1 cellular context compared by ENCODE assay signal in genomic region chr15:29123991-29124390, GRCh38.
TF ChIP-seq lines count a peak whose summit lies in the region.

No MANE protein-coding gene starts in this region.

TF ChIP-seq in HepG2, 621 proteins besides CTCF, POLR2A, EP300 and RAD21 (continued from another document):
- no peak for TF ChIP-seq ATF6 (CRISPR knock-in tag; conservative IDR thresholded peaks at IDR 0.05)
- TF ChIP-seq HMGXB4 (CRISPR knock-in tag; IDR thresholded peaks at IDR 0.05; ENCODE audit: borderline replicate concordance in 1 of 2, low read depth in 1 of 2) = no peak
- no peak for TF ChIP-seq FOXA1 (IDR thresholded peaks at IDR 0.05)
- TF ChIP-seq FOXA1 (CRISPR knock-in tag; IDR thresholded peaks at IDR 0.05) = no peak
- no peak for TF ChIP-seq ZNF484 (CRISPR knock-in tag; IDR thresholded peaks at IDR 0.05; ENCODE audit: borderline replicate concordance, low read depth)
- no peak for TF ChIP-seq ZNF607 (CRISPR knock-in tag; IDR thresholded peaks at IDR 0.05; ENCODE audit: borderline replicate concordance)
- TF ChIP-seq, protein P1, sequence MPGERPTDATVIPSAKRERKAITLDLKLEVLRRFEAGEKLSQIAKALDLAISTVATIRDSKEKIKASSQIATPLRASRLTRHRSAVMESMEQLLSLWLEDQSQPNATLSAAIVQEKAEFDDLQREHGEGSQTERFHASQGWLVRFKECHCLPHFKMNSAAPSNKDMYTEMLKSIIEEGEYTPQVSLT (CRISPR knock-in tag; IDR thresholded peaks at IDR 0.05; ENCODE audit: borderline replicate concordance, low read depth) = no peak
- TF ChIP-seq PRDM15 (CRISPR knock-in tag; IDR thresholded peaks at IDR 0.05) = no peak
- no peak for TF ChIP-seq ATM (IDR thresholded peaks at IDR 0.05; ENCODE audit: borderline replicate concordance)
